ENCODE assay signal across 28 cellular contexts in genomic region chr9:83111169-83111568, GRCh38.
"Had no signal": no experiment of that assay in that cellular context is flagged by ENCODE, and none has a peak within 500 bp of the region (broad histone marks: within the 10 kb centered on the region; RNA-seq: fewer than 3 reads in every experiment).

No MANE protein-coding gene starts in this region.

- H3K36me3 Mint-ChIP-seq: stimulated activated effector memory CD8-positive, alpha-beta T cell treated with anti-CD3 and anti-CD28 coated beads, Interleukin-12 subunit alpha, Interleukin-12 subunit beta, amount 100 ng/mL, for 72 hours; stimulated activated memory B cell treated with anti-CD40 and anti-IgM and Interleukin-4, amounts not matched to agents 10 μg/mL and 1 μg/mL and 100 μg/mL, for 72 hours had no signal

- H3K27me3 Mint-ChIP-seq: stimulated activated memory B cell treated with anti-CD40 and anti-IgM and Interleukin-4, amounts not matched to agents 10 μg/mL and 1 μg/mL and 100 μg/mL, for 72 hours; stimulated activated naive B cell treated with anti-CD40 and anti-IgM and Interleukin-4, amounts not matched to agents 10 μg/mL and 1 μg/mL and 100 μg/mL, for 72 hours; stimulated activated naive CD8-positive, alpha-beta T cell treated with anti-CD3 and anti-CD28 coated beads, Interleukin-15, amount 100 ng/mL, for 72 hours; stimulated activated naive CD8-positive, alpha-beta T cell treated with anti-CD3 and anti-CD28 coated beads, Interleukin-15, Interleukin-2, amounts not matched to agents 100 ng/mL and 50 ng/mL, for 24 hours; type B pancreatic cell had no signal

- DNase-seq: stimulated activated CD4-positive, alpha-beta T cell treated with anti-CD3 and anti-CD28 coated beads, Interleukin-2, amount 100 ng/mL, for 48 hours; stimulated activated CD4-positive, alpha-beta T cell treated with anti-CD3 and anti-CD28 coated beads, Interleukin-4, amount 100 ng/mL, for 1 hour; stimulated activated CD4-positive, alpha-beta T cell treated with anti-CD3 and anti-CD28 coated beads, Interleukin-4, amount 100 ng/mL, for 24 hours; stimulated activated CD4-positive, alpha-beta T cell treated with anti-CD3 and anti-CD28 coated beads, Interleukin-4, amount 100 ng/mL, for 4 hours; stimulated activated CD8-positive, alpha-beta memory T cell treated with anti-CD3 and anti-CD28 coated beads, Interleukin-4, amount 100 ng/mL, for 48 hours; stimulated activated naive B cell treated with anti-CD40 and anti-IgM and Interleukin-4, amounts not matched to agents 10 μg/mL and 1 μg/mL and 100 μg/mL, for 72 hours; stimulated activated naive CD4-positive, alpha-beta T cell; stimulated activated naive CD4-positive, alpha-beta T cell treated with Interleukin-2 at 50 U/mL for 16 hours; stimulated activated naive CD8-positive, alpha-beta T cell treated with anti-CD3 and anti-CD28 coated beads, Interleukin-15, amount 100 ng/mL, for 72 hours; stimulated activated naive CD8-positive, alpha-beta T cell treated with anti-CD3 and anti-CD28 coated beads, Interleukin-15, Interleukin-2, amounts not matched to agents 100 U/mL and 50 U/mL, for 24 hours; stomach; substantia nigra; testis; thyroid gland; tibial artery; transverse colon; trophoblast cell; upper lobe of left lung; upper lobe of right lung; uterus had no signal

- H3K27ac ChIP-seq: stomach, suprapubic skin, testis, thoracic aorta, thyroid gland, tibial artery, tibial nerve, transverse colon, upper lobe of left lung, upper lobe of right lung, uterus, vagina had no signal

- H3K36me3 ChIP-seq: stomach, suprapubic skin, thoracic aorta, thyroid gland, tibial artery, tibial nerve, transverse colon, upper lobe of left lung, upper lobe of right lung, uterus, vagina had no signal

- H3K9me3 ChIP-seq: suprapubic skin, testis, thyroid gland, transverse colon, uterus, vagina had no signal

- H3K4me1 Mint-ChIP-seq: stimulated activated effector memory CD8-positive, alpha-beta T cell treated with anti-CD3 and anti-CD28 coated beads, Interleukin-12 subunit alpha, Interleukin-12 subunit beta, amount 100 ng/mL, for 72 hours; stimulated activated memory B cell treated with anti-CD40 and anti-IgM and Interleukin-4, amounts not matched to agents 10 μg/mL and 1 μg/mL and 100 μg/mL, for 72 hours; stimulated activated naive B cell treated with anti-CD40 and anti-IgM and Interleukin-4, amounts not matched to agents 10 μg/mL and 1 μg/mL and 100 μg/mL, for 72 hours; stimulated activated naive CD8-positive, alpha-beta T cell treated with anti-CD3 and anti-CD28 coated beads, Interleukin-15, amount 100 ng/mL, for 72 hours had no signal

- H3K27ac Mint-ChIP-seq: stimulated activated effector memory CD8-positive, alpha-beta T cell treated with anti-CD3 and anti-CD28 coated beads, Interleukin-12 subunit alpha, Interleukin-12 subunit beta, amount 100 ng/mL, for 72 hours; stimulated activated memory B cell treated with anti-CD40 and anti-IgM and Interleukin-4, amounts not matched to agents 10 μg/mL and 1 μg/mL and 100 μg/mL, for 72 hours; stimulated activated naive B cell treated with anti-CD40 and anti-IgM and Interleukin-4, amounts not matched to agents 10 μg/mL and 1 μg/mL and 100 μg/mL, for 72 hours; stimulated activated naive CD8-positive, alpha-beta T cell treated with anti-CD3 and anti-CD28 coated beads, Interleukin-15, amount 100 ng/mL, for 72 hours; stimulated activated naive CD8-positive, alpha-beta T cell treated with anti-CD3 and anti-CD28 coated beads, Interleukin-15, Interleukin-2, amounts not matched to agents 100 ng/mL and 50 ng/mL, for 24 hours; type B pancreatic cell had no signal

- ATAC-seq: stimulated activated effector memory CD8-positive, alpha-beta T cell treated with anti-CD3 and anti-CD28 coated beads, Interleukin-12 subunit alpha, Interleukin-12 subunit beta, amount 100 ng/mL, for 72 hours; stimulated activated memory B cell treated with anti-CD40 and anti-IgM and Interleukin-4, amounts not matched to agents 10 μg/mL and 1 μg/mL and 100 μg/mL, for 72 hours; stimulated activated naive B cell treated with anti-CD40 and anti-IgM and Interleukin-4, amounts not matched to agents 10 μg/mL and 1 μg/mL and 100 μg/mL, for 72 hours; stimulated activated naive CD8-positive, alpha-beta T cell treated with anti-CD3 and anti-CD28 coated beads, Interleukin-15, amount 100 ng/mL, for 72 hours; stimulated activated naive CD8-positive, alpha-beta T cell treated with anti-CD3 and anti-CD28 coated beads, Interleukin-15, Interleukin-2, amounts not matched to agents 100 U/mL and 50 U/mL, for 24 hours; upper lobe of right lung had no signal

- H3K27me3 ChIP-seq: stomach, suprapubic skin, testis, thyroid gland, tibial artery, tibial nerve, transverse colon, upper lobe of left lung, upper lobe of right lung, uterus, vagina had no signal

- H3K4me1 ChIP-seq: stomach, suprapubic skin, testis, thyroid gland, tibial artery, tibial nerve, transverse colon, upper lobe of left lung, upper lobe of right lung, uterus, vagina had no signal

- H3K4me3 Mint-ChIP-seq: stimulated activated effector memory CD8-positive, alpha-beta T cell treated with anti-CD3 and anti-CD28 coated beads, Interleukin-12 subunit alpha, Interleukin-12 subunit beta, amount 100 ng/mL, for 72 hours; stimulated activated memory B cell treated with anti-CD40 and anti-IgM and Interleukin-4, amounts not matched to agents 10 μg/mL and 1 μg/mL and 100 μg/mL, for 72 hours; stimulated activated naive B cell treated with anti-CD40 and anti-IgM and Interleukin-4, amounts not matched to agents 10 μg/mL and 1 μg/mL and 100 μg/mL, for 72 hours; stimulated activated naive CD8-positive, alpha-beta T cell treated with anti-CD3 and anti-CD28 coated beads, Interleukin-15, amount 100 ng/mL, for 72 hours; stimulated activated naive CD8-positive, alpha-beta T cell treated with anti-CD3 and anti-CD28 coated beads, Interleukin-15, Interleukin-2, amounts not matched to agents 100 ng/mL and 50 ng/mL, for 24 hours; type B pancreatic cell had no signal

- H3K4me3 ChIP-seq: stomach, suprapubic skin, testis, thoracic aorta, thyroid gland, tibial artery, tibial nerve, transverse colon, upper lobe of left lung, upper lobe of right lung, uterus, vagina had no signal
